8 cellular contexts compared by ENCODE assay signal in the genomic region with DNA sequence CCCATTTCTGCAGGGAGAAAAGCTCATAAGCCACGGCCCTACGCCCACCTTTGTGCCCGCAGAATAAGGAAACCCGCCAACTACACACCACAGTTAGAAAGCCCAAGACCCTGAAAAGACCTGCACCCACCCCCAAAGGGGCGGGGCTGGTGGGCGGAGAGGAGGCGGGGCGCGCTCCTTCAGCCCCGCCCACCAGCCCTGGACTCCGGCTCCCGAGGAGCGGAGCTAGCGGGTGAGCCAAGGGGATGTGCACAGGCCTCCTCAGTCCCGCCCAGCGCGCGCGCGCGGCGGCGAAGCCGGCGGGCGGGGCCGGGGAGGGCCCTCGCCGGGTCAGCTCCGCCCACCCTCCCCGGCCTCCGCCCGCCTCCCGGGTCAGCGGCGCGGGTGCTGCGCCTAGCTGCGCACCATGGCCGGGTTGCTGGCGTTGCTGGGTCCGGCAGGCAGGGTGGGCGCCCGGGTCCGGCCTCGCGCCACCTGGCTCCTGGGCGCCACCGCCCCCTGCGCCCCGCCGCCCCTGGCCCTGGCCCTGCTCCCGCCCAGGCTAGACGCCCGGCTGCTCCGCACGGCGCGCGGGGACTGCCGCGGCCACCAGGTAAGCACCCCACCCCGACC. TPM values are rescaled to one million over a fixed set of nuclear protein-coding genes. Genes with fewer than 3 reads are reported as not detected.
DNase-seq lines count a peak whose midpoint lies in the region; ATAC-seq, FAIRE-seq and TF ChIP-seq lines count a peak whose summit lies in the region.

Gene FAM210B (plus strand): TSS at position 375 of the 612 bp plus-strand sequence. CDS start 32 bp downstream, at position 407.

- no peaks in the 10 kb centered on the region for H3K36me3 ChIP-seq in astrocyte (ENCODE audit: insufficient read depth, low read length)

- H2AFZ ChIP-seq in astrocyte (ENCODE audit: low read depth, low read length): peak within 1 kb of the TSS; percentile 85

- H3K36me3 Mint-ChIP-seq in astrocyte (ENCODE audit: low read depth, unreplicated experiment): peaks cover 5% of the 10 kb centered on the region

- WGBS in right cardiac atrium: 1% methylated on average over 63 of the region's 63 CpGs

- H3K27me3 ChIP-seq in astrocyte (ENCODE audit: insufficient read depth, low read length) (peaks cover 4% of the 10 kb centered on the region), right cardiac atrium (ENCODE audit: control insufficient read depth, insufficient read depth) (no peaks in the 10 kb centered on the region)

- H3K4me1 Mint-ChIP-seq in astrocyte (ENCODE audit: low read depth, unreplicated experiment): peaks cover 21% of the 10 kb centered on the region

- peak within 1 kb of the TSS; percentile 99 for H3K4me2 ChIP-seq in astrocyte (ENCODE audit: low read length)

- H3K4me1 ChIP-seq in astrocyte (ENCODE audit: insufficient read depth, low read length) (peaks cover 15% of the 10 kb centered on the region), right cardiac atrium (ENCODE audit: control insufficient read depth, insufficient read depth, low read length) (peaks cover 3% of the 10 kb centered on the region)

- H3K27ac Mint-ChIP-seq in astrocyte (ENCODE audit: unreplicated experiment): peak within 1 kb of the TSS; percentile 69

- peak within 1 kb of the TSS; percentile 94 for H3K4me3 Mint-ChIP-seq in astrocyte (ENCODE audit: unreplicated experiment)

- DNase-seq in NCI-H1436 treated with DMSO at 0.1 percent for 48 hours (lab: John Stamatoyannopoulos, UW) (peak; percentile 44), T-helper 22 cell (ENCODE audit: low read depth) (peak; percentile 70), astrocyte (ENCODE audit: low read depth) (peak; percentile 74), right cardiac atrium (peak; percentile 93 to 97 (median 96)), putamen (ENCODE audit: low spot score) (peak; percentile 95), urothelium cell line (ENCODE audit: low spot score) (peak; percentile 100)

- H3K27me3 Mint-ChIP-seq in astrocyte (ENCODE audit: low read depth, unreplicated experiment): no peaks in the 10 kb centered on the region

- H4K20me1 ChIP-seq in astrocyte (ENCODE audit: insufficient read depth, low read length): peaks cover 5% of the 10 kb centered on the region

- H3K27ac ChIP-seq in astrocyte (ENCODE audit: low read depth, low read length): peak within 1 kb of the TSS; percentile 61
- peak within 1 kb of the TSS; percentile 86 for H3K27ac ChIP-seq in right cardiac atrium (ENCODE audit: low read length)

- ATAC-seq in HG02840 (IDR thresholded peaks at IDR 0.05; ENCODE audit: low FRiP score, unreplicated experiment) (peak; percentile 87), right cardiac atrium (peak; percentile 98 to 99)

- no peak for TF ChIP-seq CTCF in GM12875 (IDR thresholded peaks at IDR 0.05; ENCODE audit: borderline replicate concordance, insufficient read depth, low read depth, low read length)
- no peak for TF ChIP-seq CTCF in astrocyte (IDR thresholded peaks at IDR 0.05; ENCODE audit: insufficient read depth, low read depth, low read length)

- H3K4me3 ChIP-seq in GM12875 (ENCODE audit: low read depth, low read length) (peak within 1 kb of the TSS; percentile 44), astrocyte (ENCODE audit: insufficient read depth, low read depth, low read length) (peak within 1 kb of the TSS; percentile 98), right cardiac atrium (ENCODE audit: low read length) (peak within 1 kb of the TSS; percentile 97)

- peak within 1 kb of the TSS; percentile 90 for H3K9ac ChIP-seq in astrocyte (ENCODE audit: low read length)

- intact Hi-C loops in right cardiac atrium (cut with DNase I): no loop called here

- H3K79me2 ChIP-seq in astrocyte (ENCODE audit: insufficient read depth, low read length): peaks cover 39% of the 10 kb centered on the region

- no peaks in the 10 kb centered on the region for H3K9me3 Mint-ChIP-seq in astrocyte (ENCODE audit: unreplicated experiment)

- H3K9me3 ChIP-seq in astrocyte (ENCODE audit: insufficient read depth, low read depth, low read length): no peaks in the 10 kb centered on the region
- H3K9me3 ChIP-seq in right cardiac atrium (ENCODE audit: control insufficient read depth, low read length): no peaks in the 10 kb centered on the region

- FAIRE-seq in astrocyte (lab: Jason Lieb, UNC) (no peak), urothelium cell line (lab: Jason Lieb, UNC) (peak; percentile 48)

RNA-seq across cellular contexts. Expression of gene FAM210B, which starts in this region (rescaled TPM):
- total RNA-seq in astrocyte (40.5 and 46.3 TPM in 2 replicates), right cardiac atrium (10 to 100 TPM; 33.0 to 37.9 (median 35.2) TPM)
- 29.4 TPM for polyA plus RNA-seq in right cardiac atrium

Comparison
In these comparisons a context has a peak if more than half of its experiments do, and no peak if none do; other contexts are left out.
1. Peak in every context shown above with its lines: DNase-seq, ATAC-seq, H3K4me3 ChIP-seq and H3K27ac ChIP-seq.
2. H3K4me3 ChIP-seq: peak in every context shown above with its lines; median percentile 98 in astrocyte; 97 in right cardiac atrium; 44 in GM12875.
3. DNase-seq: peak in every context shown above with its lines; median percentile 100 in urothelium cell line; 96 in right cardiac atrium; 95 in putamen; 74 in astrocyte; 70 in T-helper 22 cell; 44 in NCI-H1436 treated with DMSO at 0.1 percent for 48 hours.